1 cellular context compared by ENCODE assay signal in genomic region chr1:38873027-38873969, GRCh38.
TF ChIP-seq lines count a peak whose summit lies in the region.

TSS of gene MYCBP (minus strand) at chr1:38873348. CDS start at chr1:38873305, 43 bp downstream.

TF ChIP-seq in HepG2, 621 proteins besides CTCF, POLR2A, EP300 and RAD21 (continued from another document and continues in another):
- TF ChIP-seq RFX3 (CRISPR knock-in tag; IDR thresholded peaks at IDR 0.05) (peak; percentile 90), ISL2 (CRISPR knock-in tag; IDR thresholded peaks at IDR 0.05) (no peak; the same call in 1 of the 2 replicates), GLI4 (CRISPR knock-in tag; IDR thresholded peaks at IDR 0.05; ENCODE audit: borderline replicate concordance) (0 out of 2 replicates have a peak, but pooled peaks have one; percentile 39), RARG (CRISPR knock-in tag; IDR thresholded peaks at IDR 0.05; ENCODE audit: low read depth) (no peak), SMYD3 (CRISPR knock-in tag; IDR thresholded peaks at IDR 0.05) (peak; percentile 57; the same call in 1 of the 2 replicates), HNRNPLL (IDR thresholded peaks at IDR 0.05; ENCODE audit: low read depth, low read length, poor library complexity, severe bottlenecking) (peak; percentile 99), HES4 (CRISPR knock-in tag; IDR thresholded peaks at IDR 0.05; ENCODE audit: borderline replicate concordance) (peak; percentile 11; the same call in 1 of the 2 replicates), ZNF280D (CRISPR knock-in tag; IDR thresholded peaks at IDR 0.05) (0 out of 2 replicates have a peak, but pooled peaks have one; percentile 29), AGO1 (IDR thresholded peaks at IDR 0.05; ENCODE audit: low read depth, low read length, poor library complexity, severe bottlenecking) (peak; percentile 89), ZNF891 (CRISPR knock-in tag; IDR thresholded peaks at IDR 0.05) (peak; percentile 70), HMGXB3 (CRISPR knock-in tag; IDR thresholded peaks at IDR 0.05; ENCODE audit: borderline replicate concordance) (peak; percentile 84; the same call in 1 of the 2 replicates), ZNF574 (CRISPR knock-in tag; IDR thresholded peaks at IDR 0.05) (peak; percentile 79), ZNF350 (CRISPR knock-in tag; IDR thresholded peaks at IDR 0.05; ENCODE audit: borderline replicate concordance, low read depth) (peak; percentile 74; the same call in 1 of the 2 replicates), TFDP1 (CRISPR knock-in tag; IDR thresholded peaks at IDR 0.05; ENCODE audit: borderline replicate concordance) (0 out of 2 replicates have a peak, but pooled peaks have one; percentile 24), HNF1B (CRISPR knock-in tag; IDR thresholded peaks at IDR 0.05) (no peak; the same call in none of the 2 replicates), ZC3H13 (CRISPR knock-in tag; IDR thresholded peaks at IDR 0.05) (peak; percentile 95), AGO2 (optimal IDR thresholded peaks at IDR 0.05; ENCODE audit: low read depth, low read length) (peak; percentile 96), CEBPZ (IDR thresholded peaks at IDR 0.05; ENCODE audit: low read length) (no peak), ZNF619 (CRISPR knock-in tag; IDR thresholded peaks at IDR 0.05) (peak; percentile 61), ZNF652 (CRISPR knock-in tag; IDR thresholded peaks at IDR 0.05; ENCODE audit: borderline replicate concordance, low read depth) (no peak), KAT7 (CRISPR knock-in tag; IDR thresholded peaks at IDR 0.05; ENCODE audit: borderline replicate concordance) (peak; percentile 80; the same call in 1 of the 2 replicates), ZNF580 (CRISPR knock-in tag; IDR thresholded peaks at IDR 0.05; ENCODE audit: borderline replicate concordance, low read depth) (peak; percentile 20; the same call in 1 of the 2 replicates), FOXO1 (CRISPR knock-in tag; IDR thresholded peaks at IDR 0.05) (no peak; the same call in 1 of the 2 replicates), MEIS1 (CRISPR knock-in tag; IDR thresholded peaks at IDR 0.05; ENCODE audit: borderline replicate concordance) (no peak), ZNF777 (CRISPR knock-in tag; IDR thresholded peaks at IDR 0.05) (peak; percentile 27; the same call in 1 of the 2 replicates), ARNT2 (CRISPR knock-in tag; IDR thresholded peaks at IDR 0.05; ENCODE audit: low read depth) (peak; percentile 44; the same call in 1 of the 2 replicates), ZNF20 (CRISPR knock-in tag; IDR thresholded peaks at IDR 0.05) (no peak), MIER3 (CRISPR knock-in tag; IDR thresholded peaks at IDR 0.05; ENCODE audit: borderline replicate concordance) (peak; percentile 46; the same call in 1 of the 2 replicates), FUBP1 (CRISPR knock-in tag; IDR thresholded peaks at IDR 0.05; ENCODE audit: borderline replicate concordance) (no peak), ZNF543 (CRISPR knock-in tag; IDR thresholded peaks at IDR 0.05) (peak; percentile 76), GPN1 (CRISPR knock-in tag; IDR thresholded peaks at IDR 0.05; ENCODE audit: borderline replicate concordance) (0 out of 2 replicates have a peak, but pooled peaks have one; percentile 58)
